28 cellular contexts compared by ENCODE assay signal in the genomic region with DNA sequence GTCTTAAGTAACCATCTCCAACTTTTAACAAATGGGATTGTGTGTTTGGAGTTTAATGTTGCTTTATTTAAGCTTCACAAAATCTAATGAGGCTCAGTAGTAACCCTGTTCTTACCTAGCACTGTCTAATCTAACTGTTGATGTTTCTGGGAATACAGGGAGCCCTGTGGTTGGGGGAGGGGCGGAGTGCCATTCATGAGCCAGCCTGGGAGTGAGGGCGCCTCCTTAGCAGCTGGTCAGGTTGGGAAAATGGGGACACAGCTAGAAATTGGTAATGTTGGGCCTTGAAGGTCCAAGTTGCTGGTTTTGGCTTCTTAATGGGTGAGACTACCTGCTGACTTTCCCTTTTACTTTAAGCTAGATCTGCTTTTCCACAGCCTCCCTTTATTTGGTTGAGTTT. TPM values are rescaled to one million over a fixed set of nuclear protein-coding genes. Genes with fewer than 3 reads are reported as not detected.
DNase-seq lines count a peak whose midpoint lies in the region; ATAC-seq, FAIRE-seq and TF ChIP-seq lines count a peak whose summit lies in the region.
"Had no signal": no experiment of that assay in that cellular context is flagged by ENCODE, and none has a peak within 500 bp of the region (broad histone marks: within the 10 kb centered on the region; RNA-seq: fewer than 3 reads in every experiment).

No MANE protein-coding gene starts in this region.

- no peak overlapping the region for H4K8ac ChIP-seq in H1 (ENCODE audit: extremely low read depth, insufficient read depth, low read length)

- H3K9me3 ChIP-seq in PC-9 (ENCODE audit: insufficient read depth, low read depth) (no peaks in the 10 kb centered on the region), H1 (ENCODE audit: insufficient read depth in 2 of 2, low read depth in 1 of 2, low read length in 1 of 2) (no peaks in the 10 kb centered on the region)
- H3K9me3 ChIP-seq: pancreas, right atrium auricular region, upper lobe of left lung had no signal

- H3K18ac ChIP-seq in H1 (ENCODE audit: extremely low read depth, low read length): no peak overlapping the region

- H3K79me2 ChIP-seq in PC-9 (ENCODE audit: low read depth) (0 out of 2 replicates have a peak, but pooled peaks cover 9% of the 10 kb centered on the region), H1 (ENCODE audit: control insufficient read depth in 1 of 2, insufficient read depth in 2 of 2, low read length in 2 of 2) (no peaks in the 10 kb centered on the region)

- H2BK120ac ChIP-seq in H1 (replicated peaks; ENCODE audit: low read depth, low read length): no peak overlapping the region

- H3K79me1 ChIP-seq in H1 (ENCODE audit: low read depth, low read length): peaks cover 4% of the 10 kb centered on the region

- no peak overlapping the region for H3K4ac ChIP-seq in H1 (replicated peaks; ENCODE audit: insufficient read length, low read depth, low read length)

- H3K9me3 Mint-ChIP-seq in activated naive CD8-positive, alpha-beta T cell treated with anti-CD3 and anti-CD28 coated beads for 36 hours: no peaks in the 10 kb centered on the region
- no peaks in the 10 kb centered on the region for H3K9me3 Mint-ChIP-seq in activated naive CD8-positive, alpha-beta T cell treated with anti-CD3 and anti-CD28 coated beads, Interleukin-2, amount 50 U/mL, for 24 hours
- H3K9me3 Mint-ChIP-seq: activated CD4-positive, alpha-beta T cell treated with anti-CD3 and anti-CD28 coated beads, Interleukin-2, amount 10 ng/mL, durations not matched to agents 7 days and 5 days; activated T-helper 2 cell treated with anti-CD3 and anti-CD28 coated beads, Interferon-gamma antibody, Interleukin-2, Interleukin-4, amounts not matched to agents 10 μg/mL and 5 μg/mL and 100 μg/mL, durations not matched to agents 14 hours and 24 hours and 36 hours; central memory CD8-positive, alpha-beta T cell; natural killer cell treated with Interleukin-12 subunit alpha and Interleukin-12 subunit beta and Interleukin-15 and Interleukin-18, amount 100 ng/mL, for 72 hours had no signal

- H3K4me1 Mint-ChIP-seq in activated naive CD8-positive, alpha-beta T cell treated with anti-CD3 and anti-CD28 coated beads for 36 hours: no peaks in the 10 kb centered on the region
- no peaks in the 10 kb centered on the region for H3K4me1 Mint-ChIP-seq in activated naive CD8-positive, alpha-beta T cell treated with anti-CD3 and anti-CD28 coated beads, Interleukin-2, amount 50 U/mL, for 24 hours
- H3K4me1 Mint-ChIP-seq: activated CD4-positive, alpha-beta T cell treated with anti-CD3 and anti-CD28 coated beads, Interleukin-2, amount 10 ng/mL, durations not matched to agents 7 days and 5 days had no signal

- peaks cover 22% of the 10 kb centered on the region for H3F3A ChIP-seq in PC-9 (ENCODE audit: insufficient read depth, low read depth)

- H4K20me1 ChIP-seq in PC-9 (ENCODE audit: insufficient read depth) (no peaks in the 10 kb centered on the region), H1 (replicated peaks in 1 of 2; ENCODE audit: control insufficient read depth in 1 of 2, insufficient read depth in 2 of 2, low read length in 2 of 2) (peaks cover 6 to 22% of the 10 kb centered on the region in 2 experiments)

- peak overlapping the region; percentile 56 for H3K27ac Mint-ChIP-seq in activated naive CD8-positive, alpha-beta T cell treated with anti-CD3 and anti-CD28 coated beads for 36 hours
- H3K27ac Mint-ChIP-seq in activated naive CD8-positive, alpha-beta T cell treated with anti-CD3 and anti-CD28 coated beads, Interleukin-2, amount 50 U/mL, for 24 hours: no peak overlapping the region
- H3K27ac Mint-ChIP-seq: activated CD4-positive, alpha-beta T cell treated with anti-CD3 and anti-CD28 coated beads, Interleukin-2, amount 10 ng/mL, durations not matched to agents 7 days and 5 days; activated naive CD8-positive, alpha-beta T cell; activated T-helper 2 cell treated with anti-CD3 and anti-CD28 coated beads, Interferon-gamma antibody, Interleukin-2, Interleukin-4, amounts not matched to agents 10 μg/mL and 5 μg/mL and 100 μg/mL, durations not matched to agents 14 hours and 24 hours and 36 hours; natural killer cell treated with Interleukin-12 subunit alpha and Interleukin-12 subunit beta and Interleukin-15 and Interleukin-18, amount 100 ng/mL, for 72 hours had no signal

- no TSS peak for BruUV-seq in PC-9 (replicated peaks; lab: Mats Ljungman, UMichigan)

- no peak overlapping the region for H3K4me3 ChIP-seq in PC-9
- H3K4me3 ChIP-seq in H1 (ENCODE audit: extremely low read depth in 1 of 4, insufficient read depth in 2 of 4, low read depth in 3 of 4, low read length in 4 of 4): no peak overlapping the region
- H3K4me3 ChIP-seq: pancreas, right atrium auricular region, upper lobe of left lung had no signal

- H2BK15ac ChIP-seq in H1 (ENCODE audit: low read length): no peak overlapping the region

- H3K27me3 Mint-ChIP-seq in activated naive CD8-positive, alpha-beta T cell treated with anti-CD3 and anti-CD28 coated beads for 36 hours: no peaks in the 10 kb centered on the region
- no peaks in the 10 kb centered on the region for H3K27me3 Mint-ChIP-seq in activated naive CD8-positive, alpha-beta T cell treated with anti-CD3 and anti-CD28 coated beads, Interleukin-2, amount 50 U/mL, for 24 hours
- H3K27me3 Mint-ChIP-seq: activated CD4-positive, alpha-beta T cell treated with anti-CD3 and anti-CD28 coated beads, Interleukin-2, amount 10 ng/mL, durations not matched to agents 7 days and 5 days; activated naive CD8-positive, alpha-beta T cell; B cell; central memory CD8-positive, alpha-beta T cell; natural killer cell treated with Interleukin-12 subunit alpha and Interleukin-12 subunit beta and Interleukin-15 and Interleukin-18, amount 100 ng/mL, for 72 hours had no signal

- H3K27me3 ChIP-seq in PC-9 (ENCODE audit: insufficient read depth, low read depth) (no peaks in the 10 kb centered on the region), H1 (replicated peaks in 1 of 4; ENCODE audit: control insufficient read depth in 3 of 4, extremely low read depth in 1 of 4, insufficient read depth in 3 of 4, low read length in 3 of 4) (no peaks in the 10 kb centered on the region)
- H3K27me3 ChIP-seq: pancreas, right atrium auricular region, upper lobe of left lung had no signal

- TF ChIP-seq CTCF in PC-9 (conservative IDR thresholded peaks at IDR 0.05) (no peak), H1 (IDR thresholded peaks at IDR 0.05; ENCODE audit: control extremely low read depth in 1 of 3, insufficient read depth in 1 of 3, low read depth in 1 of 3, low read length in 3 of 3) (peak in 1 of 3 experiments; percentile 3; a peak in 1 of 4 replicates)

- 80% methylated on average over 2 of the region's 2 CpGs; no CpG with 5 or more reads in 1 of the 2 experiments for WGBS in H1 (ENCODE audit: extremely low coverage in 1 of 2, insufficient coverage in 1 of 2, insufficient read length in 1 of 2, insufficient replicate concordance in 2 of 2, low coverage in 1 of 2, low lambda C conversion rate in 2 of 2, missing lambda C conversion rate in 1 of 2), 2 experiments

- no peak for TF ChIP-seq EP300 in H1 (IDR thresholded peaks at IDR 0.05; ENCODE audit: borderline replicate concordance in 1 of 2, low read depth in 2 of 2, low read length in 2 of 2)

- no peaks in the 10 kb centered on the region for H3K9me2 ChIP-seq in PC-9 (ENCODE audit: insufficient read depth)

- no peak overlapping the region for H3K4me3 Mint-ChIP-seq in activated naive CD8-positive, alpha-beta T cell treated with anti-CD3 and anti-CD28 coated beads for 36 hours
- H3K4me3 Mint-ChIP-seq in activated naive CD8-positive, alpha-beta T cell treated with anti-CD3 and anti-CD28 coated beads, Interleukin-2, amount 50 U/mL, for 24 hours: no peak overlapping the region
- H3K4me3 Mint-ChIP-seq: activated CD4-positive, alpha-beta T cell treated with anti-CD3 and anti-CD28 coated beads, Interleukin-2, amount 10 ng/mL, durations not matched to agents 7 days and 5 days; activated naive CD8-positive, alpha-beta T cell; B cell; central memory CD8-positive, alpha-beta T cell; natural killer cell treated with Interleukin-12 subunit alpha and Interleukin-12 subunit beta and Interleukin-15 and Interleukin-18, amount 100 ng/mL, for 72 hours had no signal

- no peak for FAIRE-seq in H1 (lab: Jason Lieb, UNC)
- FAIRE-seq: endothelial cell of umbilical vein, H54, keratinocyte, pancreas had no signal

- H3K23ac ChIP-seq in H1 (ENCODE audit: insufficient read length): no peak overlapping the region

- H3K4me1 ChIP-seq in PC-9 (replicated peaks; ENCODE audit: insufficient read depth) (peaks cover 23% of the 10 kb centered on the region), H1 (replicated peaks in 1 of 4; ENCODE audit: control insufficient read depth in 3 of 4, insufficient read depth in 4 of 4, low read length in 3 of 4) (no peaks in the 10 kb centered on the region; a peak in 1 of 7 replicates)
- H3K4me1 ChIP-seq: pancreas, right atrium auricular region, upper lobe of left lung had no signal

- no peak overlapping the region for H3K14ac ChIP-seq in H1 (ENCODE audit: insufficient read length)

- no peak overlapping the region for H3K56ac ChIP-seq in H1 (replicated peaks; ENCODE audit: insufficient read length, low read depth, low read length)

- no peak overlapping the region for H2BK5ac ChIP-seq in H1 (ENCODE audit: low read depth, low read length)

- no peak for ATAC-seq in activated naive CD8-positive, alpha-beta T cell treated with anti-CD3 and anti-CD28 coated beads, Interleukin-2, amount 50 U/mL, for 24 hours
- ATAC-seq in HG03097 (IDR thresholded peaks at IDR 0.05; ENCODE audit: low FRiP score, unreplicated experiment) (no peak), GM18867 (IDR thresholded peaks at IDR 0.05; ENCODE audit: unreplicated experiment) (no peak)
- ATAC-seq: natural killer cell treated with Interleukin-12 subunit alpha and Interleukin-12 subunit beta and Interleukin-15 and Interleukin-18, amount 100 ng/mL, for 72 hours; pancreas had no signal

- H3K23me2 ChIP-seq in H1 (ENCODE audit: low read depth, low read length): no peaks in the 10 kb centered on the region

- no peak overlapping the region for H2BK20ac ChIP-seq in H1 (ENCODE audit: low read length)

- intact Hi-C loops in PC-9 (cut with micrococcal nuclease; ENCODE audit: unreplicated experiment): no loop called here
- intact Hi-C loops in posterior vena cava (cut with DNase I): no loop called here

- peak; percentile 5 to 17; a peak in 1 of 4 replicates for TF ChIP-seq RAD21 in H1 (IDR thresholded peaks at IDR 0.05 in 1 of 2, conservative IDR thresholded peaks at IDR 0.05 in 1 of 2; ENCODE audit: low read depth in 2 of 2, low read length in 2 of 2)

- TF ChIP-seq POLR2A in H1 (IDR thresholded peaks at IDR 0.05; ENCODE audit: control extremely low read depth in 1 of 2, low read depth in 2 of 2, low read length in 2 of 2): no peak

- H3K36me3 ChIP-seq in PC-9 (ENCODE audit: low read depth) (no peaks in the 10 kb centered on the region), H1 (ENCODE audit: control insufficient read depth in 2 of 4, insufficient read depth in 4 of 4, low read length in 3 of 4) (peaks cover 0 to 25% (median 14%) of the 10 kb centered on the region in 4 experiments; a peak in 7 of 8 replicates)

- no peak for DNase-seq in activated naive CD8-positive, alpha-beta T cell treated with anti-CD3 and anti-CD28 coated beads for 36 hours
- no peak for DNase-seq in activated naive CD8-positive, alpha-beta T cell treated with anti-CD3 and anti-CD28 coated beads, Interleukin-2, amount 50 U/mL, for 24 hours
- DNase-seq in PC-9 (no peak), H1 (ENCODE audit: low read depth in 1 of 2, low spot score in 2 of 2) (no peak), posterior vena cava (ENCODE audit: low spot score) (peak; percentile 73), NCI-H146 treated with DMSO at 0.1 percent for 48 hours (lab: John Stamatoyannopoulos, UW; ENCODE audit: unreplicated experiment) (no peak)
- DNase-seq: activated CD4-positive, alpha-beta T cell treated with anti-CD3 and anti-CD28 coated beads, Interleukin-2, amount 10 ng/mL, durations not matched to agents 7 days and 5 days; DMS53; Karpas-422; NCI-H1694; NCI-H446 treated with DMSO at 0.1 percent for 48 hours; pancreas; SHP77 treated with DMSO at 0.1 percent for 48 hours; stimulated activated CD4-positive, alpha-beta T cell treated with anti-CD3 and anti-CD28 coated beads, Interleukin-4, amount 100 ng/mL, for 1 hour; substantia nigra; T1000; upper lobe of left lung had no signal

- peak overlapping the region; percentile 23; the same call in 1 of the 2 replicates for H3K27ac ChIP-seq in PC-9
- no peak overlapping the region for H3K27ac ChIP-seq in H1 (ENCODE audit: low read depth, low read length)
- H3K27ac ChIP-seq: pancreas, right atrium auricular region, upper lobe of left lung had no signal

- CTCF ChIA-PET in PC-9 (lab: Charles Lee) (interaction anchor here (0.6 kb wide), 1 partner anchor 45 kb away, joined by 3 read pairs; no protein-coding TSS in a partner anchor), H1 (lab: Charles Lee; ENCODE audit: partially characterized antibody) (interaction anchor here (0.8 to 1.8 kb wide), 8 partner anchors 10 to 123 kb away, joined by 3 to 6 read pairs (median 4); no protein-coding TSS in a partner anchor)

- H2AK5ac ChIP-seq in H1 (ENCODE audit: low read depth, low read length): no peak overlapping the region

- H4K5ac ChIP-seq in H1 (ENCODE audit: insufficient read length, low read depth, low read length): no peak overlapping the region

- H4K91ac ChIP-seq in H1 (replicated peaks; ENCODE audit: insufficient read length, low read length): no peak overlapping the region

- H2BK12ac ChIP-seq in H1 (ENCODE audit: low read depth, low read length): no peak overlapping the region

- H2AFZ ChIP-seq in PC-9 (no peak overlapping the region), H1 (ENCODE audit: low read length) (no peak overlapping the region)

- H3K4me2 ChIP-seq in PC-9 (no peak overlapping the region), H1 (ENCODE audit: insufficient read depth in 1 of 2, low read depth in 2 of 2, low read length in 2 of 2) (no peak overlapping the region)

- H3K36me3 Mint-ChIP-seq in activated naive CD8-positive, alpha-beta T cell treated with anti-CD3 and anti-CD28 coated beads for 36 hours: peaks cover 9% of the 10 kb centered on the region
- H3K36me3 Mint-ChIP-seq in activated naive CD8-positive, alpha-beta T cell treated with anti-CD3 and anti-CD28 coated beads, Interleukin-2, amount 50 U/mL, for 24 hours (ENCODE audit: low read depth): peaks cover 14% of the 10 kb centered on the region

- POLR2A ChIA-PET in PC-9 (lab: Charles Lee; ENCODE audit: unreplicated experiment) (interaction anchor here (0.6 kb wide), 1 partner anchor 13 kb away, joined by 3 read pairs; no protein-coding TSS in a partner anchor), H1 (lab: Charles Lee; ENCODE audit: partially characterized antibody) (interaction anchor here (0.8 to 1.7 kb wide), 2 partner anchors 32 to 166 kb away, joined by 3 to 6 read pairs; no protein-coding TSS in a partner anchor)

- no peak overlapping the region for H3K9ac ChIP-seq in H1 (replicated peaks in 1 of 4; ENCODE audit: extremely low read depth in 1 of 4, low read depth in 3 of 4, low read length in 3 of 4)

RNA-seq across cellular contexts. Expression of a gene that starts 22.9 kb away (rescaled TPM):
- total RNA-seq in activated naive CD8-positive, alpha-beta T cell treated with anti-CD3 and anti-CD28 coated beads for 36 hours: 10 to 100 TPM; 10.3 to 11.2 TPM
- 9.5 and 9.6 TPM in 2 replicates for total RNA-seq in PC-9 (2021)
- 12.1 and 12.3 TPM in 2 replicates for total RNA-seq in H1 (2021; fragmentation: NEBNext Ultra II Directional; extraction: Animal tissue kit (Norgen Biotek cat#: 25700))
- polyA plus RNA-seq in H1 (2011; rRNA removed): 5.7 and 6.5 TPM in 2 replicates
- polyA plus RNA-seq in H1 (2011; cell fraction: cytosol; rRNA removed): 5.1 TPM
- 8.2 TPM for polyA plus RNA-seq in H1 (2011; cell fraction: nucleus; rRNA removed)
- polyA plus RNA-seq in H1 (2012, experiment 1 of 2): 7.6 to 10.1 TPM (median 8.7 TPM) in 4 replicates
- polyA plus RNA-seq in H1 (2012, experiment 2 of 2): 5.6 TPM
- 6.1 TPM for polyA plus RNA-seq in H1 (2013, experiment 1 of 2)
- 6.0 TPM for polyA plus RNA-seq in H1 (2013, experiment 2 of 2)
- 3.7 and 5.2 TPM in 2 replicates for polyA minus RNA-seq in H1 (2011; rRNA and poly(A)+ RNA removed)
- 4.4 TPM for polyA minus RNA-seq in H1 (2011; cell fraction: cytosol; rRNA and poly(A)+ RNA removed)
- polyA minus RNA-seq in H1 (2011; cell fraction: nucleus; rRNA and poly(A)+ RNA removed): 5.3 TPM
- total RNA-seq in posterior vena cava: 10 to 100 TPM; 16.8 to 19.7 TPM

RNA-seq across cellular contexts. Expression of a gene that starts 47.6 kb away (rescaled TPM):
- total RNA-seq in activated naive CD8-positive, alpha-beta T cell treated with anti-CD3 and anti-CD28 coated beads for 36 hours: 100 to 1,000 TPM in 1 of 2 experiments, 10 to 100 TPM in 1; 96.6 to 109 TPM
- total RNA-seq in PC-9 (2021) (49.3 and 49.9 TPM in 2 replicates), posterior vena cava (10 to 100 TPM; 22.2 to 22.6 TPM)
- total RNA-seq in H1 (2021; fragmentation: NEBNext Ultra II Directional; extraction: Animal tissue kit (Norgen Biotek cat#: 25700)): 39.9 and 43.0 TPM in 2 replicates
- polyA plus RNA-seq in H1 (2011; rRNA removed): 10.5 and 13.5 TPM in 2 replicates
- 20.7 TPM for polyA plus RNA-seq in H1 (2011; cell fraction: cytosol; rRNA removed)
- 6.1 TPM for polyA plus RNA-seq in H1 (2011; cell fraction: nucleus; rRNA removed)
- polyA plus RNA-seq in H1 (2012, experiment 1 of 2): 34.0 to 43.0 TPM (median 35.5 TPM) in 4 replicates
- polyA plus RNA-seq in H1 (2012, experiment 2 of 2): 12.5 TPM
- polyA plus RNA-seq in H1 (2013, experiment 1 of 2): 18.9 TPM
- 19.9 TPM for polyA plus RNA-seq in H1 (2013, experiment 2 of 2)
- 12.4 TPM in 2 replicates for polyA minus RNA-seq in H1 (2011; rRNA and poly(A)+ RNA removed)
- 7.8 TPM for polyA minus RNA-seq in H1 (2011; cell fraction: cytosol; rRNA and poly(A)+ RNA removed)
- polyA minus RNA-seq in H1 (2011; cell fraction: nucleus; rRNA and poly(A)+ RNA removed): 11.3 TPM
